8 cellular contexts compared by ENCODE assay signal in genomic region chr7:100865971-100866720, GRCh38. TPM values are rescaled to one million over a fixed set of nuclear protein-coding genes. Genes with fewer than 3 reads are reported as not detected.
DNase-seq lines count a peak whose midpoint lies in the region; ATAC-seq lines count a peak whose summit lies in the region.

No MANE protein-coding gene starts in this region.

- H3K27ac Mint-ChIP-seq in activated naive CD4-positive, alpha-beta T cell treated with anti-CD3 and anti-CD28 coated beads, Interleukin-2, amount 50 U/mL, for 72 hours, result peak overlapping the region; percentile 44 to 96

- DNase-seq in CD1c-positive myeloid dendritic cell (ENCODE audit: extremely low spot score) (peak; percentile 51), MG63 (peak; percentile 89), COLO668 (lab: John Stamatoyannopoulos, UW; ENCODE audit: unreplicated experiment) (no peak)
- no peak for DNase-seq in activated naive CD4-positive, alpha-beta T cell treated with anti-CD3 and anti-CD28 coated beads, Interleukin-2, amount 50 U/mL, for 72 hours (ENCODE audit: low spot score in 2 of 2)
- DNase-seq in stimulated activated CD4-positive, alpha-beta T cell treated with anti-CD3 and anti-CD28 coated beads, Interleukin-4, amount 100 ng/mL, for 1 hour, result peak; percentile 55

- H3K9me3 ChIP-seq in MG63 (no peaks in the 10 kb centered on the region), iPS-18a (ENCODE audit: control insufficient read depth, low read depth, low read length) (no peaks in the 10 kb centered on the region)

- H3K9ac ChIP-seq in iPS-18a (ENCODE audit: low read length), result peak overlapping the region; percentile 77

- H3K4me3 ChIP-seq in MG63 (peak overlapping the region; percentile 75), iPS-18a (ENCODE audit: low read length) (no peak overlapping the region)

- no peaks in the 10 kb centered on the region for H3K9me3 Mint-ChIP-seq in activated naive CD4-positive, alpha-beta T cell treated with anti-CD3 and anti-CD28 coated beads, Interleukin-2, amount 50 U/mL, for 72 hours

- H3K27me3 ChIP-seq in MG63 (no peaks in the 10 kb centered on the region), iPS-18a (ENCODE audit: control insufficient read depth, insufficient read depth, low read length) (no peaks in the 10 kb centered on the region)

- H3K36me3 ChIP-seq in MG63 (peaks cover 10% of the 10 kb centered on the region), iPS-18a (ENCODE audit: control insufficient read depth, low read depth, low read length) (peaks cover 13% of the 10 kb centered on the region)

- peak; percentile 48 to 57 for ATAC-seq in activated naive CD4-positive, alpha-beta T cell treated with anti-CD3 and anti-CD28 coated beads, Interleukin-2, amount 50 U/mL, for 72 hours
- ATAC-seq in HG03280 (IDR thresholded peaks at IDR 0.05; ENCODE audit: unreplicated experiment) (no peak), GM19395 (IDR thresholded peaks at IDR 0.05; ENCODE audit: unreplicated experiment) (no peak)

- H3K27ac ChIP-seq in iPS-18a (ENCODE audit: low read length), result peak overlapping the region; percentile 77

- peaks cover 8% of the 10 kb centered on the region for H3K4me1 ChIP-seq in iPS-18a (ENCODE audit: control insufficient read depth, low read depth, low read length)

- H3K36me3 Mint-ChIP-seq in activated naive CD4-positive, alpha-beta T cell treated with anti-CD3 and anti-CD28 coated beads, Interleukin-2, amount 50 U/mL, for 72 hours, result peaks cover 6% of the 10 kb centered on the region in 2 donors

RNA-seq across cellular contexts. Expression of gene TRIP6, which starts 1.0 kb away (rescaled TPM):
- 147 and 173 TPM in 2 replicates for total RNA-seq in MG63 (2014; rRNA removed; shearing (Covaris generic); ENCODE audit: low replicate concordance)
- total RNA-seq in activated naive CD4-positive, alpha-beta T cell treated with anti-CD3 and anti-CD28 coated beads, Interleukin-2, amount 50 U/mL, for 72 hours, result 10 to 100 TPM; 34.4 to 39.2 TPM

RNA-seq across cellular contexts. Expression of gene SRRT, which starts 8.8 kb away (rescaled TPM):
- total RNA-seq in MG63 (2014; rRNA removed; shearing (Covaris generic); ENCODE audit: low replicate concordance), result 60.3 and 102 TPM in 2 replicates
- 100 to 1,000 TPM; 205 to 242 TPM for total RNA-seq in activated naive CD4-positive, alpha-beta T cell treated with anti-CD3 and anti-CD28 coated beads, Interleukin-2, amount 50 U/mL, for 72 hours

RNA-seq across cellular contexts. Expression of gene SLC12A9, which starts 13.6 kb away (rescaled TPM):
- 12.0 and 13.6 TPM in 2 replicates for total RNA-seq in MG63 (2014; rRNA removed; shearing (Covaris generic); ENCODE audit: low replicate concordance)
- total RNA-seq in activated naive CD4-positive, alpha-beta T cell treated with anti-CD3 and anti-CD28 coated beads, Interleukin-2, amount 50 U/mL, for 72 hours, result 10 to 100 TPM; 16.7 to 27.7 TPM

RNA-seq across cellular contexts. Expression of gene UFSP1, which starts 23.4 kb away (rescaled TPM):
- 5.4 and 6.8 TPM in 2 replicates for total RNA-seq in MG63 (2014; rRNA removed; shearing (Covaris generic); ENCODE audit: low replicate concordance)
- 1 to 10 TPM in 1 of 2 donors, under 1 TPM in 1; 0.77 to 2.4 TPM for total RNA-seq in activated naive CD4-positive, alpha-beta T cell treated with anti-CD3 and anti-CD28 coated beads, Interleukin-2, amount 50 U/mL, for 72 hours

RNA-seq across cellular contexts. Expression of gene ACHE, which starts 29.5 kb away (rescaled TPM):
- not detected in 2 replicates for total RNA-seq in MG63 (2014; rRNA removed; shearing (Covaris generic); ENCODE audit: low replicate concordance)
- under 1 TPM in 1 of 2 donors, not detected in 1; 0.12 TPM for total RNA-seq in activated naive CD4-positive, alpha-beta T cell treated with anti-CD3 and anti-CD28 coated beads, Interleukin-2, amount 50 U/mL, for 72 hours

Comparison
In these comparisons a context has a peak if more than half of its experiments do, and no peak if none do; other contexts are left out.
1. DNase-seq: peak in CD1c-positive myeloid dendritic cell (single experiment), MG63 (single experiment) and stimulated activated CD4-positive, alpha-beta T cell treated with anti-CD3 and anti-CD28 coated beads, Interleukin-4, amount 100 ng/mL, for 1 hour (single experiment); none in activated naive CD4-positive, alpha-beta T cell treated with anti-CD3 and anti-CD28 coated beads, Interleukin-2, amount 50 U/mL, for 72 hours (0 of 2) and COLO668 (single experiment).
2. ATAC-seq: peak in activated naive CD4-positive, alpha-beta T cell treated with anti-CD3 and anti-CD28 coated beads, Interleukin-2, amount 50 U/mL, for 72 hours (2 of 2); none in HG03280 (single experiment) and GM19395 (single experiment).